8 cellular contexts compared by ENCODE assay signal in the genomic region with DNA sequence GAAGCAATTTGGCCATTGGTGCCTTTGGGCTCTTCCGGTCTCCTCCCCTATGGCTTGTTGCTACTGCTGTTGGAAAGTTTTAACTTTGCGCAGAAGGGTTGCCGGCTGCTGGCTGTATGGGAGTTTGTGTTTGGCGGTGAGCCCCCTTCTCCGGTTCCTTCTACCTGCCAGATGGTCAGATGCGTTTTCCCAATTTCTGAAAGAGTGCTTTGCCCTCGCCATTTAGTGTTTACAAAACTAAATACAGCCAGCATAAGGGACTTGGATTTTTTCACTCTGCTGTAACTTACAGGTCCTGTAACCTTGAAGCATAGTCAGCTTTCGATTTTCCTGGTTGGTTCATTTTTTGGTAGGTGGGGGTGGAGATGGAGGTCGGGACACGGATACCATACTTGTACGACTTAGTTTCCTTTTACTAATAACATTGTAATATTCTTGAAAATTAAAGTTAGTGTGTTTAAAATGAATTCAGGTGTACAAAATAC. TPM values are rescaled to one million over a fixed set of nuclear protein-coding genes. Genes with fewer than 3 reads are reported as not detected.
A peak's percentile ranks its signal among the peaks of the same experiment; 100 is the strongest.
DNase-seq lines count a peak whose midpoint lies in the region; ATAC-seq, FAIRE-seq and TF ChIP-seq lines count a peak whose summit lies in the region.

No MANE protein-coding gene starts in this region.

- DNase-seq in NCI-H2171 treated with DMSO at 0.1 percent for 48 hours (lab: John Stamatoyannopoulos, UW), result peak; percentile 90
- DNase-seq in NCI-H2171 (lab: John Stamatoyannopoulos, UW), result no peak
- peak; percentile 68 for DNase-seq in H7
- DNase-seq in Karpas-422, result no peak
- DNase-seq in astrocyte (ENCODE audit: low read depth), result peak; percentile 89
- peak; percentile 69 for DNase-seq in iPS-NIHi7 (ENCODE audit: extremely low spot score)
- no peak for DNase-seq in NCI-H1048 (lab: John Stamatoyannopoulos, UW)

- H3K9ac ChIP-seq in Karpas-422 (ENCODE audit: low read length) (peak overlapping the region; percentile 88), astrocyte (ENCODE audit: low read length) (peak overlapping the region; percentile 100)

- no peaks in the 10 kb centered on the region for H3K36me3 Mint-ChIP-seq in astrocyte (ENCODE audit: low read depth, unreplicated experiment)
- peaks cover 5% of the 10 kb centered on the region for H3K36me3 Mint-ChIP-seq in stimulated activated memory B cell treated with anti-CD40 and anti-IgM and Interleukin-4, amounts not matched to agents 10 μg/mL and 1 μg/mL and 100 μg/mL, for 72 hours

- no peaks in the 10 kb centered on the region for H3K27me3 Mint-ChIP-seq in astrocyte (ENCODE audit: low read depth, unreplicated experiment)
- H3K27me3 Mint-ChIP-seq in stimulated activated memory B cell treated with anti-CD40 and anti-IgM and Interleukin-4, amounts not matched to agents 10 μg/mL and 1 μg/mL and 100 μg/mL, for 72 hours, result no peaks in the 10 kb centered on the region

- H3K9me3 ChIP-seq in Karpas-422 (ENCODE audit: low read length) (no peaks in the 10 kb centered on the region), astrocyte (ENCODE audit: insufficient read depth, low read depth, low read length) (no peaks in the 10 kb centered on the region)

- H3K27me3 ChIP-seq in H7 (ENCODE audit: control insufficient read depth, insufficient read depth, low read length) (no peaks in the 10 kb centered on the region), Karpas-422 (ENCODE audit: low read length) (no peaks in the 10 kb centered on the region), astrocyte (ENCODE audit: insufficient read depth, low read length) (no peaks in the 10 kb centered on the region)

- H4K20me1 ChIP-seq in Karpas-422 (ENCODE audit: insufficient read depth, low read depth, low read length) (peaks cover 19% of the 10 kb centered on the region), astrocyte (ENCODE audit: insufficient read depth, low read length) (peaks cover 45% of the 10 kb centered on the region)

- H3K79me2 ChIP-seq in Karpas-422 (ENCODE audit: low read length) (peaks cover 51% of the 10 kb centered on the region), astrocyte (ENCODE audit: insufficient read depth, low read length) (peaks cover 53% of the 10 kb centered on the region)

- H3K27ac Mint-ChIP-seq in astrocyte (ENCODE audit: unreplicated experiment), result peak overlapping the region; percentile 100
- peak overlapping the region; percentile 98 for H3K27ac Mint-ChIP-seq in stimulated activated memory B cell treated with anti-CD40 and anti-IgM and Interleukin-4, amounts not matched to agents 10 μg/mL and 1 μg/mL and 100 μg/mL, for 72 hours

- H3K4me3 Mint-ChIP-seq in astrocyte (ENCODE audit: unreplicated experiment), result peak overlapping the region; percentile 98
- H3K4me3 Mint-ChIP-seq in stimulated activated memory B cell treated with anti-CD40 and anti-IgM and Interleukin-4, amounts not matched to agents 10 μg/mL and 1 μg/mL and 100 μg/mL, for 72 hours, result peak overlapping the region; percentile 99

- H3K4me1 Mint-ChIP-seq in astrocyte (ENCODE audit: low read depth, unreplicated experiment), result peaks cover 9% of the 10 kb centered on the region
- H3K4me1 Mint-ChIP-seq in stimulated activated memory B cell treated with anti-CD40 and anti-IgM and Interleukin-4, amounts not matched to agents 10 μg/mL and 1 μg/mL and 100 μg/mL, for 72 hours, result peaks cover 47% of the 10 kb centered on the region

- FAIRE-seq in astrocyte (lab: Jason Lieb, UNC), result no peak

- H2AFZ ChIP-seq in Karpas-422 (ENCODE audit: low read length) (peak overlapping the region; percentile 45; the same call in 1 of the 2 replicates), astrocyte (ENCODE audit: low read depth, low read length) (peak overlapping the region; percentile 55)

- H3K4me1 ChIP-seq in Karpas-422 (ENCODE audit: low read length) (peaks cover 16% of the 10 kb centered on the region), astrocyte (ENCODE audit: insufficient read depth, low read length) (peaks cover 15% of the 10 kb centered on the region)

- H3K9me2 ChIP-seq in Karpas-422 (replicated peaks; ENCODE audit: insufficient read depth, low read length), result no peaks in the 10 kb centered on the region

- no peak for TF ChIP-seq CTCF in astrocyte (IDR thresholded peaks at IDR 0.05; ENCODE audit: insufficient read depth, low read depth, low read length)

- H3K4me2 ChIP-seq in Karpas-422 (ENCODE audit: low read depth, low read length, poor library complexity, severe bottlenecking), result peak overlapping the region; percentile 98
- H3K4me2 ChIP-seq in astrocyte (ENCODE audit: low read length), result peak overlapping the region; percentile 85

- H3K9me3 Mint-ChIP-seq in astrocyte (ENCODE audit: unreplicated experiment), result no peaks in the 10 kb centered on the region
- H3K9me3 Mint-ChIP-seq in stimulated activated memory B cell treated with anti-CD40 and anti-IgM and Interleukin-4, amounts not matched to agents 10 μg/mL and 1 μg/mL and 100 μg/mL, for 72 hours, result no peaks in the 10 kb centered on the region

- H3K36me3 ChIP-seq in H7 (replicated peaks; ENCODE audit: control insufficient read depth, insufficient read depth, low read length), result no peaks in the 10 kb centered on the region
- H3K36me3 ChIP-seq in Karpas-422 (ENCODE audit: insufficient read depth, low read length), result peaks cover 6% of the 10 kb centered on the region; the same call in 1 of the 2 replicates
- H3K36me3 ChIP-seq in astrocyte (ENCODE audit: insufficient read depth, low read length), result no peaks in the 10 kb centered on the region

- H3K4me3 ChIP-seq in H7 (ENCODE audit: insufficient read depth, low read depth, low read length), result peak overlapping the region; percentile 88
- peak overlapping the region; percentile 80 for H3K4me3 ChIP-seq in Karpas-422 (ENCODE audit: low read length)
- H3K4me3 ChIP-seq in astrocyte (ENCODE audit: insufficient read depth, low read depth, low read length), result peak overlapping the region; percentile 97

- peak; percentile 56 for ATAC-seq in stimulated activated memory B cell treated with anti-CD40 and anti-IgM and Interleukin-4, amounts not matched to agents 10 μg/mL and 1 μg/mL and 100 μg/mL, for 72 hours

- H3K27ac ChIP-seq in Karpas-422 (ENCODE audit: low read length) (peak overlapping the region; percentile 83), astrocyte (ENCODE audit: low read depth, low read length) (peak overlapping the region; percentile 100)

RNA-seq across cellular contexts. Expression of a gene that starts 0.6 kb away (rescaled TPM):
- total RNA-seq in H7 (2014; rRNA removed; shearing (Covaris generic)), result 23.4 and 23.8 TPM in 2 replicates
- 12.3 and 23.5 TPM in 2 replicates for total RNA-seq in Karpas-422 (2014; rRNA removed; shearing (Covaris generic); ENCODE audit: low replicate concordance)
- total RNA-seq in astrocyte, result 46.0 and 48.3 TPM in 2 replicates

RNA-seq across cellular contexts. Expression of a gene that starts 19.1 kb away (rescaled TPM):
- total RNA-seq in H7 (2014; rRNA removed; shearing (Covaris generic)), result 263 and 351 TPM in 2 replicates
- total RNA-seq in Karpas-422 (2014; rRNA removed; shearing (Covaris generic); ENCODE audit: low replicate concordance), result 169 and 304 TPM in 2 replicates
- 241 and 253 TPM in 2 replicates for total RNA-seq in astrocyte

RNA-seq across cellular contexts. Expression of a gene that starts 45.7 kb away (rescaled TPM):
- 552 and 723 TPM in 2 replicates for total RNA-seq in H7 (2014; rRNA removed; shearing (Covaris generic))
- total RNA-seq in Karpas-422 (2014; rRNA removed; shearing (Covaris generic); ENCODE audit: low replicate concordance), result 241 and 246 TPM in 2 replicates
- 292 and 329 TPM in 2 replicates for total RNA-seq in astrocyte

RNA-seq across cellular contexts. Expression of a gene that starts 46.2 kb away (rescaled TPM):
- total RNA-seq in H7 (2014; rRNA removed; shearing (Covaris generic)), result 208 and 213 TPM in 2 replicates
- 132 and 192 TPM in 2 replicates for total RNA-seq in Karpas-422 (2014; rRNA removed; shearing (Covaris generic); ENCODE audit: low replicate concordance)
- 114 and 139 TPM in 2 replicates for total RNA-seq in astrocyte

Comparison
In these comparisons a context has a peak if more than half of its experiments do, and no peak if none do; other contexts are left out.
1. DNase-seq: peak in NCI-H2171 treated with DMSO at 0.1 percent for 48 hours (single experiment), H7 (single experiment), astrocyte (single experiment) and iPS-NIHi7 (single experiment); none in NCI-H2171 (single experiment), Karpas-422 (single experiment) and NCI-H1048 (single experiment).
2. Peak in every context shown above with its lines, with median percentiles within 50 percentile points of each other: H3K4me3 ChIP-seq.